ENCODE assay signal across 20 cellular contexts in the genomic region with DNA sequence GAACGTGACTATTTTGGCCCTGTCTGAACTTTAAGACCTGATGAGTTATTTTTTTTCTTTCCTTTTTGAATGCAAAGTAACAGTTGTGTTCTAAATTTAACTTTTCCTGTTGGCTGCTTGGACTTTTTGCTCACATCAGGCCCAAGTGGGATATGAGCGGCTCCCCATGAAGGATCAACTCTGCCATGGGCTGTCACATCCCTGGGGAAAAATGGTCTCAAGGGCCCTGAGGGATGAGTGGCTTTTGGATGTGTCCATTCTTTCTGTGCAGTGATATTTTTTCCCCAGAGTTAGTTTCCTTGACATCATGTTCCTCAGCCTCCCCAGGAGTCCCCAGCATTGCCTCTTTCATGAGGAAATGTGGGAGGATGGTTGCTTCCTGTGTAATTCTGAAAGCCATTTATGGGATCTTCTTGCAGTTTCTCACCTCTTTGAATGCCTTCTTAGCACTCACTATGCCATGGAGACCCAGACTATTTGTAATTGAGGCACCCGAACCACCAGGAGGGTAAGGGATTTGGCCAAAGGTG.
"Had no signal": no experiment of that assay in that cellular context is flagged by ENCODE, and none has a peak within 500 bp of the region (broad histone marks: within the 10 kb centered on the region; RNA-seq: fewer than 3 reads in every experiment).

No MANE protein-coding gene starts in this region.

- H3K27me3 ChIP-seq: left lung, right lobe of liver, tibial artery, upper lobe of left lung, vagina had no signal

- H3K4me1 ChIP-seq: left lung, right lobe of liver, tibial artery, upper lobe of left lung had no signal

- H3K36me3 ChIP-seq: left lung, right lobe of liver, tibial artery, upper lobe of left lung, vagina had no signal

- H3K36me3 Mint-ChIP-seq: naive B cell; stimulated activated memory B cell treated with anti-CD40 and anti-IgM and Interleukin-4, amounts not matched to agents 10 μg/mL and 1 μg/mL and 100 μg/mL, for 72 hours had no signal

- H3K27ac Mint-ChIP-seq: naive B cell; stimulated activated memory B cell treated with anti-CD40 and anti-IgM and Interleukin-4, amounts not matched to agents 10 μg/mL and 1 μg/mL and 100 μg/mL, for 72 hours; stimulated activated naive CD8-positive, alpha-beta T cell treated with anti-CD3 and anti-CD28 coated beads, Interleukin-15, Interleukin-2, amounts not matched to agents 100 ng/mL and 50 ng/mL, for 24 hours had no signal

- ATAC-seq: left lung; right lobe of liver; stimulated activated memory B cell treated with anti-CD40 and anti-IgM and Interleukin-4, amounts not matched to agents 10 μg/mL and 1 μg/mL and 100 μg/mL, for 72 hours had no signal

- H3K9me3 Mint-ChIP-seq: stimulated activated naive CD8-positive, alpha-beta T cell treated with anti-CD3 and anti-CD28 coated beads, Interleukin-15, Interleukin-2, amounts not matched to agents 100 ng/mL and 50 ng/mL, for 24 hours had no signal

- DNase-seq: effector CD4-positive, alpha-beta T cell; foreskin melanocyte; head of caudate nucleus; hypothalamus; left lung; mesenchymal stem cell; naive B cell; posterior cingulate gyrus; right lobe of liver; stimulated activated CD4-positive, alpha-beta T cell treated with anti-CD3 and anti-CD28 coated beads, Interleukin-15, amount 100 ng/mL, for 24 hours; stimulated activated CD4-positive, alpha-beta T cell treated with anti-CD3 and anti-CD28 coated beads, Interleukin-1b, Interleukin-23, amount 100 ng/mL, for 48 hours; stimulated activated CD4-positive, alpha-beta T cell treated with anti-CD3 and anti-CD28 coated beads, Interleukin-4, amount 100 ng/mL, for 24 hours; tibial artery had no signal

- H3K27ac ChIP-seq: coronary artery, right lobe of liver, tibial artery, vagina had no signal

- H3K4me1 Mint-ChIP-seq: naive B cell; stimulated activated memory B cell treated with anti-CD40 and anti-IgM and Interleukin-4, amounts not matched to agents 10 μg/mL and 1 μg/mL and 100 μg/mL, for 72 hours had no signal

- H3K4me3 Mint-ChIP-seq: naive B cell; nephron; stimulated activated memory B cell treated with anti-CD40 and anti-IgM and Interleukin-4, amounts not matched to agents 10 μg/mL and 1 μg/mL and 100 μg/mL, for 72 hours; stimulated activated naive CD8-positive, alpha-beta T cell treated with anti-CD3 and anti-CD28 coated beads, Interleukin-15, Interleukin-2, amounts not matched to agents 100 ng/mL and 50 ng/mL, for 24 hours had no signal

- H3K9me3 ChIP-seq: left lung, right lobe of liver, tibial artery, upper lobe of left lung, vagina had no signal

- H3K4me3 ChIP-seq: coronary artery, left lung, lung, right lobe of liver, tibial artery, upper lobe of left lung, vagina had no signal
